In genomic region chr7:149310113-149310836, GRCh38 we compare ENCODE assay signal across 1 cellular context.
TF ChIP-seq lines count a peak whose summit lies in the region.

No MANE protein-coding gene starts in this region.

TF ChIP-seq in H1, 55 proteins besides CTCF, POLR2A, EP300 and RAD21:
- TF ChIP-seq, protein P1, sequence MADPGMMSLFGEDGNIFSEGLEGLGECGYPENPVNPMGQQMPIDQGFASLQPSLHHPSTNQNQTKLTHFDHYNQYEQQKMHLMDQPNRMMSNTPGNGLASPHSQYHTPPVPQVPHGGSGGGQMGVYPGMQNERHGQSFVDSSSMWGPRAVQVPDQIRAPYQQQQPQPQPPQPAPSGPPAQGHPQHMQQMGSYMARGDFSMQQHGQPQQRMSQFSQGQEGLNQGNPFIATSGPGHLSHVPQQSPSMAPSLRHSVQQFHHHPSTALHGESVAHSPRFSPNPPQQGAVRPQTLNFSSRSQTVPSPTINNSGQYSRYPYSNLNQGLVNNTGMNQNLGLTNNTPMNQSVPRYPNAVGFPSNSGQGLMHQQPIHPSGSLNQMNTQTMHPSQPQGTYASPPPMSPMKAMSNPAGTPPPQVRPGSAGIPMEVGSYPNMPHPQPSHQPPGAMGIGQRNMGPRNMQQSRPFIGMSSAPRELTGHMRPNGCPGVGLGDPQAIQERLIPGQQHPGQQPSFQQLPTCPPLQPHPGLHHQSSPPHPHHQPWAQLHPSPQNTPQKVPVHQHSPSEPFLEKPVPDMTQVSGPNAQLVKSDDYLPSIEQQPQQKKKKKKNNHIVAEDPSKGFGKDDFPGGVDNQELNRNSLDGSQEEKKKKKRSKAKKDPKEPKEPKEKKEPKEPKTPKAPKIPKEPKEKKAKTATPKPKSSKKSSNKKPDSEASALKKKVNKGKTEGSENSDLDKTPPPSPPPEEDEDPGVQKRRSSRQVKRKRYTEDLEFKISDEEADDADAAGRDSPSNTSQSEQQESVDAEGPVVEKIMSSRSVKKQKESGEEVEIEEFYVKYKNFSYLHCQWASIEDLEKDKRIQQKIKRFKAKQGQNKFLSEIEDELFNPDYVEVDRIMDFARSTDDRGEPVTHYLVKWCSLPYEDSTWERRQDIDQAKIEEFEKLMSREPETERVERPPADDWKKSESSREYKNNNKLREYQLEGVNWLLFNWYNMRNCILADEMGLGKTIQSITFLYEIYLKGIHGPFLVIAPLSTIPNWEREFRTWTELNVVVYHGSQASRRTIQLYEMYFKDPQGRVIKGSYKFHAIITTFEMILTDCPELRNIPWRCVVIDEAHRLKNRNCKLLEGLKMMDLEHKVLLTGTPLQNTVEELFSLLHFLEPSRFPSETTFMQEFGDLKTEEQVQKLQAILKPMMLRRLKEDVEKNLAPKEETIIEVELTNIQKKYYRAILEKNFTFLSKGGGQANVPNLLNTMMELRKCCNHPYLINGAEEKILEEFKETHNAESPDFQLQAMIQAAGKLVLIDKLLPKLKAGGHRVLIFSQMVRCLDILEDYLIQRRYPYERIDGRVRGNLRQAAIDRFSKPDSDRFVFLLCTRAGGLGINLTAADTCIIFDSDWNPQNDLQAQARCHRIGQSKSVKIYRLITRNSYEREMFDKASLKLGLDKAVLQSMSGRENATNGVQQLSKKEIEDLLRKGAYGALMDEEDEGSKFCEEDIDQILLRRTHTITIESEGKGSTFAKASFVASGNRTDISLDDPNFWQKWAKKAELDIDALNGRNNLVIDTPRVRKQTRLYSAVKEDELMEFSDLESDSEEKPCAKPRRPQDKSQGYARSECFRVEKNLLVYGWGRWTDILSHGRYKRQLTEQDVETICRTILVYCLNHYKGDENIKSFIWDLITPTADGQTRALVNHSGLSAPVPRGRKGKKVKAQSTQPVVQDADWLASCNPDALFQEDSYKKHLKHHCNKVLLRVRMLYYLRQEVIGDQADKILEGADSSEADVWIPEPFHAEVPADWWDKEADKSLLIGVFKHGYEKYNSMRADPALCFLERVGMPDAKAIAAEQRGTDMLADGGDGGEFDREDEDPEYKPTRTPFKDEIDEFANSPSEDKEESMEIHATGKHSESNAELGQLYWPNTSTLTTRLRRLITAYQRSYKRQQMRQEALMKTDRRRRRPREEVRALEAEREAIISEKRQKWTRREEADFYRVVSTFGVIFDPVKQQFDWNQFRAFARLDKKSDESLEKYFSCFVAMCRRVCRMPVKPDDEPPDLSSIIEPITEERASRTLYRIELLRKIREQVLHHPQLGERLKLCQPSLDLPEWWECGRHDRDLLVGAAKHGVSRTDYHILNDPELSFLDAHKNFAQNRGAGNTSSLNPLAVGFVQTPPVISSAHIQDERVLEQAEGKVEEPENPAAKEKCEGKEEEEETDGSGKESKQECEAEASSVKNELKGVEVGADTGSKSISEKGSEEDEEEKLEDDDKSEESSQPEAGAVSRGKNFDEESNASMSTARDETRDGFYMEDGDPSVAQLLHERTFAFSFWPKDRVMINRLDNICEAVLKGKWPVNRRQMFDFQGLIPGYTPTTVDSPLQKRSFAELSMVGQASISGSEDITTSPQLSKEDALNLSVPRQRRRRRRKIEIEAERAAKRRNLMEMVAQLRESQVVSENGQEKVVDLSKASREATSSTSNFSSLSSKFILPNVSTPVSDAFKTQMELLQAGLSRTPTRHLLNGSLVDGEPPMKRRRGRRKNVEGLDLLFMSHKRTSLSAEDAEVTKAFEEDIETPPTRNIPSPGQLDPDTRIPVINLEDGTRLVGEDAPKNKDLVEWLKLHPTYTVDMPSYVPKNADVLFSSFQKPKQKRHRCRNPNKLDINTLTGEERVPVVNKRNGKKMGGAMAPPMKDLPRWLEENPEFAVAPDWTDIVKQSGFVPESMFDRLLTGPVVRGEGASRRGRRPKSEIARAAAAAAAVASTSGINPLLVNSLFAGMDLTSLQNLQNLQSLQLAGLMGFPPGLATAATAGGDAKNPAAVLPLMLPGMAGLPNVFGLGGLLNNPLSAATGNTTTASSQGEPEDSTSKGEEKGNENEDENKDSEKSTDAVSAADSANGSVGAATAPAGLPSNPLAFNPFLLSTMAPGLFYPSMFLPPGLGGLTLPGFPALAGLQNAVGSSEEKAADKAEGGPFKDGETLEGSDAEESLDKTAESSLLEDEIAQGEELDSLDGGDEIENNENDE (IDR thresholded peaks at IDR 0.05; ENCODE audit: insufficient replicate concordance, low read length), result no peak
- no peak for TF ChIP-seq CHD2 (IDR thresholded peaks at IDR 0.05; ENCODE audit: low read length)
- no peak for TF ChIP-seq MAFK (IDR thresholded peaks at IDR 0.05; ENCODE audit: low read depth, low read length)
- peak; percentile 94 for TF ChIP-seq TBP (IDR thresholded peaks at IDR 0.05; ENCODE audit: low read depth, low read length)
